Comparison of ENCODE assay signal across 13 cellular contexts in genomic region chr1:11040105-11040429, GRCh38. TPM values are rescaled to one million over a fixed set of nuclear protein-coding genes. Genes with fewer than 3 reads are reported as not detected.
"Had no signal": no experiment of that assay in that cellular context is flagged by ENCODE, and none has a peak within 500 bp of the region (broad histone marks: within the 10 kb centered on the region; RNA-seq: fewer than 3 reads in every experiment).

No MANE protein-coding gene starts in this region.

RNA-seq across cellular contexts. Expression of gene MASP2, which starts 7.0 kb away (rescaled TPM):
- total RNA-seq: stomach, subcutaneous adipose tissue, temporal lobe, thoracic aorta, thyroid gland, tibial nerve, transverse colon, upper lobe of left lung, upper lobe of right lung, ureter, urinary bladder, uterus, vagina had no signal
- polyA plus RNA-seq: stomach, urinary bladder had no signal
